ENCODE assay signal across 13 cellular contexts in genomic region chr2:96329416-96329815, GRCh38. TPM values are rescaled to one million over a fixed set of nuclear protein-coding genes. Genes with fewer than 3 reads are reported as not detected.
DNase-seq lines count a peak whose midpoint lies in the region; TF ChIP-seq lines count a peak whose summit lies in the region.
"Had no signal": no experiment of that assay in that cellular context is flagged by ENCODE, and none has a peak within 500 bp of the region (broad histone marks: within the 10 kb centered on the region; RNA-seq: fewer than 3 reads in every experiment).

No MANE protein-coding gene starts in this region.

- H3K4me1 ChIP-seq in HEK293 (ENCODE audit: control insufficient read depth, insufficient read depth, low read length) (0 out of 2 replicates have a peak, but pooled peaks cover 4% of the 10 kb centered on the region), fibroblast of lung (ENCODE audit: control insufficient read depth, extremely low read depth, insufficient read depth, low read length) (no peaks in the 10 kb centered on the region)
- H3K4me1 ChIP-seq: psoas muscle had no signal

- H3K27me3 Mint-ChIP-seq in activated T-helper 2 cell treated with anti-CD3 and anti-CD28 coated beads, Interferon-gamma antibody, Interleukin-2, Interleukin-4, amounts not matched to agents 10 μg/mL and 5 μg/mL and 100 μg/mL, durations not matched to agents 14 hours and 24 hours and 36 hours (ENCODE audit: low read depth) = no peaks in the 10 kb centered on the region
- H3K27me3 Mint-ChIP-seq in chondrocyte (ENCODE audit: low read depth) = peaks cover 3% of the 10 kb centered on the region
- H3K27me3 Mint-ChIP-seq: activated naive CD8-positive, alpha-beta T cell treated with anti-CD3 and anti-CD28 coated beads, Interleukin-2, amount 10 ng/mL, durations not matched to agents 7 days and 5 days; B cell had no signal

- no peaks in the 10 kb centered on the region for H4K20me1 ChIP-seq in fibroblast of lung (ENCODE audit: control insufficient read depth, extremely low read depth, insufficient read depth, low read length)

- no peak overlapping the region for H3K9ac ChIP-seq in fibroblast of lung (ENCODE audit: insufficient read depth, low read length)

- no peak overlapping the region for H2AFZ ChIP-seq in fibroblast of lung (ENCODE audit: low read length)

- H3K9me3 ChIP-seq in AG04450 (ENCODE audit: control insufficient read depth, insufficient read depth, low read length) = no peaks in the 10 kb centered on the region
- no peaks in the 10 kb centered on the region for H3K9me3 ChIP-seq in HEK293 (ENCODE audit: control insufficient read depth, insufficient read depth, low read depth, low read length)
- H3K9me3 ChIP-seq in fibroblast of lung (ENCODE audit: control insufficient read depth, insufficient read depth, low read depth, low read length) = no peaks in the 10 kb centered on the region
- H3K9me3 ChIP-seq: psoas muscle had no signal

- intact Hi-C loops in activated T-helper 2 cell treated with anti-CD3 and anti-CD28 coated beads, Interferon-gamma antibody, Interleukin-2, Interleukin-4, amounts not matched to agents 10 μg/mL and 5 μg/mL and 100 μg/mL, durations not matched to agents 14 hours and 24 hours and 36 hours (cut with micrococcal nuclease) = loop anchor here (10.0 kb wide), 1 partner anchor 125 kb away; the partner anchor contains the start of gene STARD7

- H3K4me3 ChIP-seq in AG04450 (ENCODE audit: low read depth, low read length) (no peak overlapping the region), HEK293 (ENCODE audit: low read depth, low read length) (no peak overlapping the region), fibroblast of lung (replicated peaks in 1 of 4; ENCODE audit: control extremely low read depth in 1 of 4, insufficient read depth in 1 of 4, low read depth in 3 of 4, low read length in 4 of 4) (no peak overlapping the region)
- H3K4me3 ChIP-seq: psoas muscle had no signal

- peaks cover 0 to 21% of the 10 kb centered on the region in 2 experiments; a peak in 1 of 3 replicates for H3K36me3 ChIP-seq in HEK293 (ENCODE audit: control insufficient read depth in 2 of 2, insufficient read depth in 1 of 2, low read length in 2 of 2)
- no peaks in the 10 kb centered on the region for H3K36me3 ChIP-seq in fibroblast of lung (ENCODE audit: control insufficient read depth, insufficient read depth, low read length)

- POLR2A ChIA-PET in AG04450 (lab: Yijun Ruan, JAX) (interaction anchor here (0.8 kb wide), 1 partner anchor 8 kb away, joined by 3 read pairs; no protein-coding TSS in a partner anchor), HEK293 (lab: Yijun Ruan, JAX) (interaction anchor here (0.6 kb wide), 2 partner anchors 180 to 265 kb away, joined by 3 to 4 read pairs; no protein-coding TSS in a partner anchor)

- no peaks in the 10 kb centered on the region for H3K9me3 Mint-ChIP-seq in activated T-helper 2 cell treated with anti-CD3 and anti-CD28 coated beads, Interferon-gamma antibody, Interleukin-2, Interleukin-4, amounts not matched to agents 10 μg/mL and 5 μg/mL and 100 μg/mL, durations not matched to agents 14 hours and 24 hours and 36 hours
- H3K9me3 Mint-ChIP-seq in chondrocyte (ENCODE audit: low read depth) = no peaks in the 10 kb centered on the region
- H3K9me3 Mint-ChIP-seq: activated naive CD8-positive, alpha-beta T cell treated with anti-CD3 and anti-CD28 coated beads, Interleukin-2, amount 10 ng/mL, durations not matched to agents 7 days and 5 days; T-helper 1 cell treated with Interleukin-12 subunit alpha and Interleukin-12 subunit beta and Interleukin-4 antibody, amounts not matched to agents 30 μg/mL and 1 μg/mL, for 36 hours had no signal

- no peaks in the 10 kb centered on the region for H3K79me2 ChIP-seq in fibroblast of lung (ENCODE audit: control insufficient read depth, insufficient read depth, low read length)

- H3K27me3 ChIP-seq in AG04450 (ENCODE audit: control insufficient read depth, insufficient read depth, low read length) = peaks cover 1% of the 10 kb centered on the region
- no peaks in the 10 kb centered on the region for H3K27me3 ChIP-seq in fibroblast of lung (ENCODE audit: control insufficient read depth, insufficient read depth, low read length)

- DNase-seq in AG04450 (ENCODE audit: low read depth, low spot score) = no peak
- DNase-seq in OCI-M1 (lab: John Stamatoyannopoulos, UW) = peak; percentile 41
- DNase-seq in fibroblast of lung (ENCODE audit: low read depth in 2 of 2) = peak; percentile 37 to 66
- DNase-seq in activated T-helper 2 cell treated with anti-CD3 and anti-CD28 coated beads, Interferon-gamma antibody, Interleukin-2, Interleukin-4, amounts not matched to agents 10 μg/mL and 5 μg/mL and 100 μg/mL, durations not matched to agents 14 hours and 24 hours and 36 hours (ENCODE audit: low spot score) = no peak
- DNase-seq in NOMO-1 (lab: John Stamatoyannopoulos, UW; ENCODE audit: unreplicated experiment in 2 of 2) = no peak
- no peak for DNase-seq in NCI-H1048 (lab: John Stamatoyannopoulos, UW)
- DNase-seq in chondrocyte (ENCODE audit: low spot score) = no peak
- DNase-seq: activated naive CD8-positive, alpha-beta T cell treated with anti-CD3 and anti-CD28 coated beads, Interleukin-2, amount 10 ng/mL, durations not matched to agents 7 days and 5 days; KG1; psoas muscle had no signal

- no peak overlapping the region for H3K27ac Mint-ChIP-seq in activated T-helper 2 cell treated with anti-CD3 and anti-CD28 coated beads, Interferon-gamma antibody, Interleukin-2, Interleukin-4, amounts not matched to agents 10 μg/mL and 5 μg/mL and 100 μg/mL, durations not matched to agents 14 hours and 24 hours and 36 hours
- H3K27ac Mint-ChIP-seq in chondrocyte (ENCODE audit: unreplicated experiment) = no peak overlapping the region
- H3K27ac Mint-ChIP-seq: activated naive CD8-positive, alpha-beta T cell treated with anti-CD3 and anti-CD28 coated beads, Interleukin-2, amount 10 ng/mL, durations not matched to agents 7 days and 5 days; B cell; T-helper 1 cell treated with Interleukin-12 subunit alpha and Interleukin-12 subunit beta and Interleukin-4 antibody, amounts not matched to agents 30 μg/mL and 1 μg/mL, for 36 hours had no signal

- CTCF ChIA-PET in AG04450 (lab: Charles Lee) = no interaction called here
- CTCF ChIA-PET in HEK293 (lab: Yijun Ruan, JAX) = interaction anchor here (0.6 to 0.7 kb wide), 2 partner anchors 12 to 202 kb away, joined by 3 to 4 read pairs; no protein-coding TSS in a partner anchor

- no peak overlapping the region for H3K4me3 Mint-ChIP-seq in activated T-helper 2 cell treated with anti-CD3 and anti-CD28 coated beads, Interferon-gamma antibody, Interleukin-2, Interleukin-4, amounts not matched to agents 10 μg/mL and 5 μg/mL and 100 μg/mL, durations not matched to agents 14 hours and 24 hours and 36 hours (ENCODE audit: low read depth)
- no peak overlapping the region for H3K4me3 Mint-ChIP-seq in chondrocyte (ENCODE audit: unreplicated experiment)
- H3K4me3 Mint-ChIP-seq: activated naive CD8-positive, alpha-beta T cell treated with anti-CD3 and anti-CD28 coated beads, Interleukin-2, amount 10 ng/mL, durations not matched to agents 7 days and 5 days; B cell; T-helper 1 cell treated with Interleukin-12 subunit alpha and Interleukin-12 subunit beta and Interleukin-4 antibody, amounts not matched to agents 30 μg/mL and 1 μg/mL, for 36 hours had no signal

- TF ChIP-seq CTCF in AG04450 (IDR thresholded peaks at IDR 0.05; ENCODE audit: low read depth, low read length) (no peak), HEK293 (tag by site-specific recombination; IDR thresholded peaks at IDR 0.05) (no peak), fibroblast of lung (conservative IDR thresholded peaks at IDR 0.05 in 1 of 2, IDR thresholded peaks at IDR 0.05 in 1 of 2; ENCODE audit: low read depth in 1 of 2, low read length in 2 of 2) (no peak), chondrocyte (IDR thresholded peaks at IDR 0.05) (no peak)

- H3K27ac ChIP-seq in AG04450 (ENCODE audit: low read depth, low read length) (peak overlapping the region; percentile 57), HEK293 (ENCODE audit: extremely low read depth, low read depth, low read length) (no peak overlapping the region), fibroblast of lung (ENCODE audit: insufficient read depth, low read length) (no peak overlapping the region)
- H3K27ac ChIP-seq: psoas muscle had no signal

- H3K36me3 Mint-ChIP-seq in activated T-helper 2 cell treated with anti-CD3 and anti-CD28 coated beads, Interferon-gamma antibody, Interleukin-2, Interleukin-4, amounts not matched to agents 10 μg/mL and 5 μg/mL and 100 μg/mL, durations not matched to agents 14 hours and 24 hours and 36 hours (ENCODE audit: low read depth) = peaks cover 52% of the 10 kb centered on the region
- no peaks in the 10 kb centered on the region for H3K36me3 Mint-ChIP-seq in chondrocyte (ENCODE audit: low read depth)

- peaks cover 41% of the 10 kb centered on the region for H3K4me1 Mint-ChIP-seq in activated T-helper 2 cell treated with anti-CD3 and anti-CD28 coated beads, Interferon-gamma antibody, Interleukin-2, Interleukin-4, amounts not matched to agents 10 μg/mL and 5 μg/mL and 100 μg/mL, durations not matched to agents 14 hours and 24 hours and 36 hours (ENCODE audit: low read depth)
- H3K4me1 Mint-ChIP-seq in chondrocyte (ENCODE audit: low read depth) = peaks cover 26% of the 10 kb centered on the region

- no peak overlapping the region for H3K4me2 ChIP-seq in fibroblast of lung (ENCODE audit: extremely low read depth, insufficient read depth, low read length)

RNA-seq across cellular contexts. Expression of gene ITPRIPL1, which starts 4.3 kb away (rescaled TPM):
- polyA plus RNA-seq in AG04450 (2011; rRNA removed) (3.4 and 3.7 TPM in 2 replicates), fibroblast of lung (2.0 and 2.6 TPM in 2 replicates)
- polyA minus RNA-seq in AG04450 (2011; rRNA and poly(A)+ RNA removed) = 3.4 and 5.1 TPM in 2 replicates
- total RNA-seq in fibroblast of lung (4.1 and 4.6 TPM in 2 replicates), chondrocyte (0.63 to 3.2 TPM (median 2.8 TPM) in 3 replicates)
- 1.2 and 1.4 TPM in 2 replicates for polyA plus RNA-seq in fibroblast of lung (2012)
- 7.2 and 7.4 TPM in 2 replicates for polyA minus RNA-seq in fibroblast of lung (ENCODE audit: low replicate concordance)
- total RNA-seq in activated T-helper 2 cell treated with anti-CD3 and anti-CD28 coated beads, Interferon-gamma antibody, Interleukin-2, Interleukin-4, amounts not matched to agents 10 μg/mL and 5 μg/mL and 100 μg/mL, durations not matched to agents 14 hours and 24 hours and 36 hours = 44.8 and 45.0 TPM in 2 replicates

RNA-seq across cellular contexts. Expression of gene NCAPH, which starts 6.2 kb away (rescaled TPM):
- polyA plus RNA-seq in AG04450 (2011; rRNA removed) (5.8 and 7.2 TPM in 2 replicates), fibroblast of lung (8.4 and 34.6 TPM in 2 replicates)
- polyA minus RNA-seq in AG04450 (2011; rRNA and poly(A)+ RNA removed) = 5.2 and 6.2 TPM in 2 replicates
- total RNA-seq in fibroblast of lung (0.51 and 4.3 TPM in 2 replicates), chondrocyte (3.7 to 5.4 TPM (median 5.2 TPM) in 3 replicates)
- polyA plus RNA-seq in fibroblast of lung (2012) = 5.2 and 18.8 TPM in 2 replicates
- polyA minus RNA-seq in fibroblast of lung (ENCODE audit: low replicate concordance) = 9.2 and 54.9 TPM in 2 replicates
- 62.1 and 63.3 TPM in 2 replicates for total RNA-seq in activated T-helper 2 cell treated with anti-CD3 and anti-CD28 coated beads, Interferon-gamma antibody, Interleukin-2, Interleukin-4, amounts not matched to agents 10 μg/mL and 5 μg/mL and 100 μg/mL, durations not matched to agents 14 hours and 24 hours and 36 hours

RNA-seq across cellular contexts. Expression of gene SNRNP200, which starts 24.1 kb away (rescaled TPM):
- 99.0 and 136 TPM in 2 replicates for polyA plus RNA-seq in AG04450 (2011; rRNA removed)
- polyA minus RNA-seq in AG04450 (2011; rRNA and poly(A)+ RNA removed) = 231 and 300 TPM in 2 replicates
- total RNA-seq in fibroblast of lung = 39.8 and 49.4 TPM in 2 replicates
- 65.0 and 102 TPM in 2 replicates for polyA plus RNA-seq in fibroblast of lung
- polyA plus RNA-seq in fibroblast of lung (2012) = 65.1 and 91.1 TPM in 2 replicates
- polyA minus RNA-seq in fibroblast of lung (ENCODE audit: low replicate concordance) = 338 and 339 TPM in 2 replicates
- 191 TPM in 2 replicates for total RNA-seq in activated T-helper 2 cell treated with anti-CD3 and anti-CD28 coated beads, Interferon-gamma antibody, Interleukin-2, Interleukin-4, amounts not matched to agents 10 μg/mL and 5 μg/mL and 100 μg/mL, durations not matched to agents 14 hours and 24 hours and 36 hours
- 77.8 to 101 TPM (median 82.6 TPM) in 3 replicates for total RNA-seq in chondrocyte

Comparison
In these comparisons a context has a peak if more than half of its experiments do, and no peak if none do; other contexts are left out.
1. DNase-seq: peak in OCI-M1 (single experiment) and fibroblast of lung (2 of 2); none in AG04450 (single experiment), activated T-helper 2 cell treated with anti-CD3 and anti-CD28 coated beads, Interferon-gamma antibody, Interleukin-2, Interleukin-4, amounts not matched to agents 10 μg/mL and 5 μg/mL and 100 μg/mL, durations not matched to agents 14 hours and 24 hours and 36 hours (single experiment), NOMO-1 (0 of 2), NCI-H1048 (single experiment) and chondrocyte (single experiment).